In genomic region chr2:84173041-84173440, GRCh38 we compare ENCODE assay signal across 27 cellular contexts.
"Had no signal": no experiment of that assay in that cellular context is flagged by ENCODE, and none has a peak within 500 bp of the region (broad histone marks: within the 10 kb centered on the region; RNA-seq: fewer than 3 reads in every experiment).

No MANE protein-coding gene starts in this region.

- H3K36me3 ChIP-seq: stomach, suprapubic skin, thoracic aorta, thyroid gland, tibial artery, tibial nerve, transverse colon, upper lobe of left lung, upper lobe of right lung, uterus, vagina had no signal

- DNase-seq: stimulated activated CD4-positive, alpha-beta T cell treated with anti-CD3 and anti-CD28 coated beads, Interleukin-2, amount 100 ng/mL, for 48 hours; stimulated activated CD4-positive, alpha-beta T cell treated with anti-CD3 and anti-CD28 coated beads, Interleukin-4, amount 100 ng/mL, for 1 hour; stimulated activated CD4-positive, alpha-beta T cell treated with anti-CD3 and anti-CD28 coated beads, Interleukin-4, amount 100 ng/mL, for 24 hours; stimulated activated CD4-positive, alpha-beta T cell treated with anti-CD3 and anti-CD28 coated beads, Interleukin-4, amount 100 ng/mL, for 4 hours; stimulated activated CD8-positive, alpha-beta memory T cell treated with anti-CD3 and anti-CD28 coated beads, Interleukin-4, amount 100 ng/mL, for 48 hours; stimulated activated naive B cell treated with anti-CD40 and anti-IgM and Interleukin-4, amounts not matched to agents 10 μg/mL and 1 μg/mL and 100 μg/mL, for 72 hours; stimulated activated naive CD4-positive, alpha-beta T cell; stimulated activated naive CD4-positive, alpha-beta T cell treated with Interleukin-2 at 50 U/mL for 16 hours; stimulated activated naive CD8-positive, alpha-beta T cell treated with anti-CD3 and anti-CD28 coated beads, Interleukin-15, amount 100 ng/mL, for 72 hours; stimulated activated naive CD8-positive, alpha-beta T cell treated with anti-CD3 and anti-CD28 coated beads, Interleukin-15, Interleukin-2, amounts not matched to agents 100 U/mL and 50 U/mL, for 24 hours; stomach; substantia nigra; testis; thyroid gland; tibial artery; transverse colon; trophoblast cell; upper lobe of left lung; upper lobe of right lung; uterus had no signal

- H3K4me1 ChIP-seq: stomach, suprapubic skin, testis, thyroid gland, tibial artery, tibial nerve, transverse colon, upper lobe of left lung, upper lobe of right lung, uterus, vagina had no signal

- H3K27ac ChIP-seq: stomach, suprapubic skin, testis, thoracic aorta, thyroid gland, tibial artery, tibial nerve, transverse colon, upper lobe of left lung, upper lobe of right lung, uterus, vagina had no signal

- ATAC-seq: stimulated activated effector memory CD8-positive, alpha-beta T cell treated with anti-CD3 and anti-CD28 coated beads, Interleukin-12 subunit alpha, Interleukin-12 subunit beta, amount 100 ng/mL, for 72 hours; stimulated activated memory B cell treated with anti-CD40 and anti-IgM and Interleukin-4, amounts not matched to agents 10 μg/mL and 1 μg/mL and 100 μg/mL, for 72 hours; stimulated activated naive B cell treated with anti-CD40 and anti-IgM and Interleukin-4, amounts not matched to agents 10 μg/mL and 1 μg/mL and 100 μg/mL, for 72 hours; stimulated activated naive CD8-positive, alpha-beta T cell treated with anti-CD3 and anti-CD28 coated beads, Interleukin-15, amount 100 ng/mL, for 72 hours; stimulated activated naive CD8-positive, alpha-beta T cell treated with anti-CD3 and anti-CD28 coated beads, Interleukin-15, Interleukin-2, amounts not matched to agents 100 U/mL and 50 U/mL, for 24 hours; upper lobe of right lung had no signal

- H3K9me3 ChIP-seq: suprapubic skin, testis, thoracic aorta, thyroid gland, tibial artery, tibial nerve, transverse colon, upper lobe of left lung, upper lobe of right lung, uterus, vagina had no signal

- FAIRE-seq: urothelium cell line had no signal

- H3K4me3 ChIP-seq: stomach, suprapubic skin, testis, thoracic aorta, thyroid gland, tibial artery, tibial nerve, transverse colon, upper lobe of left lung, upper lobe of right lung, uterus, vagina had no signal

- H3K27me3 ChIP-seq: stomach, suprapubic skin, testis, thyroid gland, tibial artery, tibial nerve, transverse colon, upper lobe of left lung, upper lobe of right lung, uterus, vagina had no signal
